13 cellular contexts compared by ENCODE assay signal in the genomic region with DNA sequence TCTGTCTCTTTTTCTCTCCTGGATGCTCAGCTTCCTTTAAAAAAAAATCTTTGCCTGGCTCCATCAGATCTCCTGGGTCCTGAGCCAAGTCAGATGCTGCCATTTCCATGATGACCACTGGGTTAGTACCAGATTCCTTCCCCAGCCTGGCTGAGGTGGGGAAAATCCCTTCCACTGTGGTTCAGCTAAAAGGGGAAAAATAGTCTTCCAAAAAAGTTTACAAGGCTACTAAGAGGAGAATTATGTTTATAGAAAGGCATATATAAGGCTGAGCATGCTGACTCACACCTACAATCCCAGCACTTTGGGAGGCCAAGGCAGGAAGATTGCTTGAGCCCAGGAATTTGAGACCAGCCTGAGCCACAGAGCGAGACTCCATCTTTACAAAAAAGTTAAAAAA.
"Had no signal": no experiment of that assay in that cellular context is flagged by ENCODE, and none has a peak within 500 bp of the region (broad histone marks: within the 10 kb centered on the region; RNA-seq: fewer than 3 reads in every experiment).

No MANE protein-coding gene starts in this region.

- H3K4me1 Mint-ChIP-seq: neural crest cell had no signal

- H3K27ac Mint-ChIP-seq: activated CD4-positive, alpha-beta memory T cell treated with anti-CD3 and anti-CD28 coated beads for 36 hours; activated T-cell treated with anti-CD3 and anti-CD28 coated beads, Interleukin-2, amount 50 U/mL, for 72 hours; T-helper 2 cell treated with Interferon-gamma antibody and Interleukin-4, amounts not matched to agents 5 μg/mL and 100 μg/mL, for 36 hours had no signal

- H3K36me3 Mint-ChIP-seq: activated CD4-positive, alpha-beta memory T cell treated with anti-CD3 and anti-CD28 coated beads for 36 hours had no signal

- H3K9me3 ChIP-seq: sigmoid colon, upper lobe of right lung had no signal

- H3K36me3 ChIP-seq: cardiac muscle cell, sigmoid colon, upper lobe of right lung had no signal

- H3K4me1 ChIP-seq: sigmoid colon, upper lobe of right lung had no signal

- H3K9me3 Mint-ChIP-seq: activated CD4-positive, alpha-beta memory T cell treated with anti-CD3 and anti-CD28 coated beads for 36 hours; activated T-cell treated with anti-CD3 and anti-CD28 coated beads, Interleukin-2, amount 50 U/mL, for 72 hours; neural crest cell; T-helper 2 cell treated with Interferon-gamma antibody and Interleukin-4, amounts not matched to agents 5 μg/mL and 100 μg/mL, for 36 hours had no signal

- H3K27me3 ChIP-seq: cardiac muscle cell, hepatocyte, sigmoid colon, upper lobe of right lung had no signal

- H3K4me3 ChIP-seq: cardiac muscle cell, hepatocyte, sigmoid colon, upper lobe of right lung had no signal

- H3K4me2 ChIP-seq: hepatocyte had no signal

- H3K4me3 Mint-ChIP-seq: activated CD4-positive, alpha-beta memory T cell treated with anti-CD3 and anti-CD28 coated beads for 36 hours; activated T-cell treated with anti-CD3 and anti-CD28 coated beads, Interleukin-2, amount 50 U/mL, for 72 hours; neural crest cell; T-helper 2 cell treated with Interferon-gamma antibody and Interleukin-4, amounts not matched to agents 5 μg/mL and 100 μg/mL, for 36 hours had no signal

- FAIRE-seq: colon had no signal

- H3K27me3 Mint-ChIP-seq: activated CD4-positive, alpha-beta memory T cell treated with anti-CD3 and anti-CD28 coated beads for 36 hours had no signal

- H3K27ac ChIP-seq: cardiac muscle cell, hepatocyte, sigmoid colon, upper lobe of right lung had no signal

- ATAC-seq: activated T-cell treated with anti-CD3 and anti-CD28 coated beads, Interleukin-2, amount 50 U/mL, for 72 hours; stimulated activated naive CD8-positive, alpha-beta T cell treated with anti-CD3 and anti-CD28 coated beads, Interleukin-15, Interleukin-2, amounts not matched to agents 100 U/mL and 50 U/mL, for 24 hours; upper lobe of right lung had no signal

- DNase-seq: activated CD4-positive, alpha-beta memory T cell treated with anti-CD3 and anti-CD28 coated beads for 36 hours; activated T-cell treated with anti-CD3 and anti-CD28 coated beads, Interleukin-2, amount 50 U/mL, for 72 hours; aorta; kidney glomerular epithelial cell; sigmoid colon; stimulated activated CD4-positive, alpha-beta T cell treated with anti-CD3 and anti-CD28 coated beads, Interleukin-2, amount 100 ng/mL, for 48 hours; stimulated activated naive CD8-positive, alpha-beta T cell treated with anti-CD3 and anti-CD28 coated beads, Interleukin-15, Interleukin-2, amounts not matched to agents 100 U/mL and 50 U/mL, for 24 hours; upper lobe of right lung had no signal
